16 cellular contexts compared by ENCODE assay signal in genomic region chr17:77035526-77035925, GRCh38.
DNase-seq lines count a peak whose midpoint lies in the region; ATAC-seq and TF ChIP-seq lines count a peak whose summit lies in the region.
"Had no signal": no experiment of that assay in that cellular context is flagged by ENCODE, and none has a peak within 500 bp of the region (broad histone marks: within the 10 kb centered on the region; RNA-seq: fewer than 3 reads in every experiment).

No MANE protein-coding gene starts in this region.

- H3K9me3 ChIP-seq in OCI-LY7 (ENCODE audit: low read length), result peaks cover 11% of the 10 kb centered on the region; the same call in 1 of the 2 replicates
- no peaks in the 10 kb centered on the region for H3K9me3 ChIP-seq in SK-N-SH

- H3K9me3 Mint-ChIP-seq in natural killer cell treated with Interleukin-12 subunit alpha and Interleukin-12 subunit beta and Interleukin-15 and Interleukin-18, amount 100 ng/mL, for 72 hours, result peaks cover 6% of the 10 kb centered on the region
- H3K9me3 Mint-ChIP-seq in natural killer cell, result peaks cover 0 to 3% of the 10 kb centered on the region in 2 donors
- H3K9me3 Mint-ChIP-seq in activated CD4-positive, alpha-beta T cell treated with anti-CD3 and anti-CD28 coated beads, Interleukin-2, amount 10 ng/mL, durations not matched to agents 24 days and 14 days, result peaks cover 10% of the 10 kb centered on the region

- H3K36me3 Mint-ChIP-seq in natural killer cell treated with Interleukin-12 subunit alpha and Interleukin-12 subunit beta and Interleukin-15 and Interleukin-18, amount 100 ng/mL, for 72 hours, result peaks cover 6% of the 10 kb centered on the region
- H3K36me3 Mint-ChIP-seq in natural killer cell, result no peaks in the 10 kb centered on the region
- no peaks in the 10 kb centered on the region for H3K36me3 Mint-ChIP-seq in activated CD4-positive, alpha-beta T cell treated with anti-CD3 and anti-CD28 coated beads, Interleukin-2, amount 10 ng/mL, durations not matched to agents 24 days and 14 days (ENCODE audit: low read depth)
- H3K36me3 Mint-ChIP-seq: CD4-positive, CD25-positive, alpha-beta regulatory T cell had no signal

- POLR2A ChIA-PET in OCI-LY7 (lab: Charles Lee), result interaction anchor here (0.5 to 0.6 kb wide), 2 partner anchors 35 to 184 kb away, joined by 3 read pairs; no protein-coding TSS in a partner anchor
- POLR2A ChIA-PET in SK-N-SH (lab: Yijun Ruan, JAX), result no interaction called here

- TF ChIP-seq EP300 in SK-N-SH (IDR thresholded peaks at IDR 0.05; ENCODE audit: borderline replicate concordance in 1 of 2, low read depth in 1 of 2, low read length in 1 of 2), result no peak

- no peak overlapping the region for H3K27ac Mint-ChIP-seq in natural killer cell treated with Interleukin-12 subunit alpha and Interleukin-12 subunit beta and Interleukin-15 and Interleukin-18, amount 100 ng/mL, for 72 hours
- H3K27ac Mint-ChIP-seq in natural killer cell, result no peak overlapping the region
- H3K27ac Mint-ChIP-seq in activated CD4-positive, alpha-beta T cell treated with anti-CD3 and anti-CD28 coated beads, Interleukin-2, amount 10 ng/mL, durations not matched to agents 24 days and 14 days, result no peak overlapping the region
- H3K27ac Mint-ChIP-seq: CD4-positive, CD25-positive, alpha-beta regulatory T cell; CD8-positive, alpha-beta memory T cell; GM23338; HFFc6 had no signal

- intact Hi-C loops in natural killer cell (cut with micrococcal nuclease), result no loop called here
- intact Hi-C loops in OCI-LY7 (cut with micrococcal nuclease; ENCODE audit: unreplicated experiment), result no loop called here
- intact Hi-C loops in dorsolateral prefrontal cortex (cut with DNase I), result no loop called here
- intact Hi-C loops in activated CD4-positive, alpha-beta T cell treated with anti-CD3 and anti-CD28 coated beads, Interleukin-2, amount 10 ng/mL, durations not matched to agents 24 days and 14 days (cut with micrococcal nuclease), result no loop called here

- H4K20me1 ChIP-seq in OCI-LY7 (ENCODE audit: insufficient read depth, low read length) (no peaks in the 10 kb centered on the region), SK-N-SH (ENCODE audit: insufficient read depth) (no peaks in the 10 kb centered on the region)

- TF ChIP-seq CTCF in natural killer cell (IDR thresholded peaks at IDR 0.05) (no peak), OCI-LY7 (conservative IDR thresholded peaks at IDR 0.05; ENCODE audit: low read length) (no peak), dorsolateral prefrontal cortex (IDR thresholded peaks at IDR 0.05 in 54 of 56, conservative IDR thresholded peaks at IDR 0.05 in 2 of 56; ENCODE audit: low read depth in 1 of 56, partially characterized antibody in 56 of 56) (no peak), SK-N-SH (IDR thresholded peaks at IDR 0.05) (no peak)

- H3K9me2 ChIP-seq in OCI-LY7 (ENCODE audit: insufficient read depth, low read length), result no peaks in the 10 kb centered on the region
- no peaks in the 10 kb centered on the region for H3K9me2 ChIP-seq in SK-N-SH

- peak overlapping the region; percentile 36 for H3K27ac ChIP-seq in OCI-LY7 (ENCODE audit: low read depth, low read length, poor library complexity, severe bottlenecking)
- peak overlapping the region in 54 of 59 donors; percentile 31 to 91 (median 78) for H3K27ac ChIP-seq in dorsolateral prefrontal cortex
- no peak overlapping the region for H3K27ac ChIP-seq in SK-N-SH (ENCODE audit: low read depth in 2 of 2, low read length in 1 of 2)

- no peak for ATAC-seq in natural killer cell treated with Interleukin-12 subunit alpha and Interleukin-12 subunit beta and Interleukin-15 and Interleukin-18, amount 100 ng/mL, for 72 hours
- no peak for ATAC-seq in natural killer cell
- ATAC-seq: GM23338 had no signal

- 82% methylated on average over 6 of the region's 6 CpGs for WGBS in SK-N-SH (ENCODE audit: low lambda C conversion rate)

- BruUV-seq in OCI-LY7 (replicated peaks; lab: Mats Ljungman, UMichigan), result no TSS peak

- H3K27me3 ChIP-seq in dorsolateral prefrontal cortex (peaks cover 0 to 5% (median 0%) of the 10 kb centered on the region in 45 donors), SK-N-SH (ENCODE audit: insufficient read depth) (peaks cover 42% of the 10 kb centered on the region)

- H3K4me3 Mint-ChIP-seq in natural killer cell treated with Interleukin-12 subunit alpha and Interleukin-12 subunit beta and Interleukin-15 and Interleukin-18, amount 100 ng/mL, for 72 hours, result no peak overlapping the region
- H3K4me3 Mint-ChIP-seq in natural killer cell, result no peak overlapping the region
- H3K4me3 Mint-ChIP-seq in activated CD4-positive, alpha-beta T cell treated with anti-CD3 and anti-CD28 coated beads, Interleukin-2, amount 10 ng/mL, durations not matched to agents 24 days and 14 days, result no peak overlapping the region
- H3K4me3 Mint-ChIP-seq: CD4-positive, CD25-positive, alpha-beta regulatory T cell; CD8-positive, alpha-beta memory T cell; GM23338; HFFc6 had no signal

- no peaks in the 10 kb centered on the region for H3K4me1 Mint-ChIP-seq in natural killer cell treated with Interleukin-12 subunit alpha and Interleukin-12 subunit beta and Interleukin-15 and Interleukin-18, amount 100 ng/mL, for 72 hours (ENCODE audit: low read depth in 2 of 2)
- H3K4me1 Mint-ChIP-seq in natural killer cell, result peaks cover 0 to 16% of the 10 kb centered on the region in 2 donors
- no peaks in the 10 kb centered on the region for H3K4me1 Mint-ChIP-seq in activated CD4-positive, alpha-beta T cell treated with anti-CD3 and anti-CD28 coated beads, Interleukin-2, amount 10 ng/mL, durations not matched to agents 24 days and 14 days
- H3K4me1 Mint-ChIP-seq: CD4-positive, CD25-positive, alpha-beta regulatory T cell; CD8-positive, alpha-beta memory T cell; GM23338 had no signal

- H3K4me2 ChIP-seq in OCI-LY7 (ENCODE audit: low read length) (peak overlapping the region; percentile 72), SK-N-SH (no peak overlapping the region)
- H3K4me2 ChIP-seq: GM23338 had no signal

- no peaks in the 10 kb centered on the region for H3F3A ChIP-seq in SK-N-SH (replicated peaks; ENCODE audit: insufficient read depth)

- peak; percentile 44 for DNase-seq in natural killer cell treated with Interleukin-12 subunit alpha and Interleukin-12 subunit beta and Interleukin-15 and Interleukin-18, amount 100 ng/mL, for 72 hours (ENCODE audit: low spot score)
- DNase-seq in natural killer cell (no peak), OCI-LY7 (ENCODE audit: low spot score) (no peak), dorsolateral prefrontal cortex (no peak), NCI-H2081 treated with DMSO at 0.1 percent for 48 hours (lab: John Stamatoyannopoulos, UW) (no peak), SK-N-SH (no peak), SW 1271 (lab: John Stamatoyannopoulos, UW) (no peak)
- no peak for DNase-seq in activated CD4-positive, alpha-beta T cell treated with anti-CD3 and anti-CD28 coated beads, Interleukin-2, amount 10 ng/mL, durations not matched to agents 24 days and 14 days
- DNase-seq: 8988T; C1 segment of cervical spinal cord; Caco-2; CD4-positive, CD25-positive, alpha-beta regulatory T cell; CD8-positive, alpha-beta memory T cell; GDM1; HFFc6 had no signal

- H3K4me3 ChIP-seq in OCI-LY7 (ENCODE audit: low read depth, low read length, poor library complexity, severe bottlenecking) (peak overlapping the region; percentile 53), dorsolateral prefrontal cortex (no peak overlapping the region), SK-N-SH (ENCODE audit: low read depth in 2 of 2, low read length in 1 of 2) (no peak overlapping the region)
- H3K4me3 ChIP-seq: GM23338 had no signal

- TF ChIP-seq RAD21 in SK-N-SH (IDR thresholded peaks at IDR 0.05; ENCODE audit: low read length), result no peak

- CTCF ChIA-PET in OCI-LY7 (lab: Charles Lee; ENCODE audit: unreplicated experiment) (interaction anchor here (1.4 kb wide), 1 partner anchor 168 kb away, joined by 6 read pairs; the partner anchor contains the start of gene MGAT5B), SK-N-SH (lab: Yijun Ruan, JAX) (interaction anchor here (0.9 to 18.1 kb wide), 8 partner anchors 10 to 167 kb away, joined by 3 to 252 read pairs (median 5); partner anchors contain the start of gene MGAT5B)

- H3K36me3 ChIP-seq in OCI-LY7 (ENCODE audit: insufficient read depth, low read length) (no peaks in the 10 kb centered on the region; the same call in 1 of the 2 replicates), SK-N-SH (replicated peaks in 1 of 2; ENCODE audit: control insufficient read depth in 1 of 2, insufficient read depth in 2 of 2, low read length in 1 of 2) (no peaks in the 10 kb centered on the region)

- no peak overlapping the region for H3K9ac ChIP-seq in SK-N-SH

- peaks cover 13 to 24% of the 10 kb centered on the region in 2 donors for H3K27me3 Mint-ChIP-seq in natural killer cell treated with Interleukin-12 subunit alpha and Interleukin-12 subunit beta and Interleukin-15 and Interleukin-18, amount 100 ng/mL, for 72 hours
- H3K27me3 Mint-ChIP-seq in natural killer cell (ENCODE audit: low read depth in 2 of 2), result peaks cover 7 to 14% of the 10 kb centered on the region in 2 donors
- H3K27me3 Mint-ChIP-seq in activated CD4-positive, alpha-beta T cell treated with anti-CD3 and anti-CD28 coated beads, Interleukin-2, amount 10 ng/mL, durations not matched to agents 24 days and 14 days, result peaks cover 20% of the 10 kb centered on the region

- no peaks in the 10 kb centered on the region for H3K79me2 ChIP-seq in OCI-LY7 (ENCODE audit: insufficient read depth, low read depth, low read length)
- H3K79me2 ChIP-seq in SK-N-SH (ENCODE audit: insufficient read depth), result no peaks in the 10 kb centered on the region

- H3K4me1 ChIP-seq in OCI-LY7 (ENCODE audit: insufficient read depth, low read length, poor library complexity, severe bottlenecking), result peaks cover 52% of the 10 kb centered on the region
- peaks cover 0 to 16% of the 10 kb centered on the region in 2 experiments; a peak in 2 of 4 replicates for H3K4me1 ChIP-seq in SK-N-SH (ENCODE audit: control insufficient read depth in 1 of 2, insufficient read depth in 2 of 2, low read depth in 1 of 2, low read length in 1 of 2)
- H3K4me1 ChIP-seq: Caco-2 had no signal

- H2AFZ ChIP-seq in OCI-LY7 (ENCODE audit: low read length) (no peak overlapping the region; the same call in 1 of the 2 replicates), SK-N-SH (ENCODE audit: low read depth) (no peak overlapping the region)
- H2AFZ ChIP-seq: GM23338 had no signal

TF ChIP-seq in SK-N-SH, 30 proteins besides CTCF, POLR2A, EP300 and RAD21 (continues in another document):
- TF ChIP-seq RXRA (IDR thresholded peaks at IDR 0.05; ENCODE audit: borderline replicate concordance, low read depth), result no peak

Comparison
In these comparisons a context has a peak if more than half of its experiments do, and no peak if none do; other contexts are left out.
1. H3K27ac ChIP-seq: peak in OCI-LY7 (single experiment) and dorsolateral prefrontal cortex (54 of 59); none in SK-N-SH (0 of 2).